ENCODE assay signal across 9 cellular contexts in the genomic region with DNA sequence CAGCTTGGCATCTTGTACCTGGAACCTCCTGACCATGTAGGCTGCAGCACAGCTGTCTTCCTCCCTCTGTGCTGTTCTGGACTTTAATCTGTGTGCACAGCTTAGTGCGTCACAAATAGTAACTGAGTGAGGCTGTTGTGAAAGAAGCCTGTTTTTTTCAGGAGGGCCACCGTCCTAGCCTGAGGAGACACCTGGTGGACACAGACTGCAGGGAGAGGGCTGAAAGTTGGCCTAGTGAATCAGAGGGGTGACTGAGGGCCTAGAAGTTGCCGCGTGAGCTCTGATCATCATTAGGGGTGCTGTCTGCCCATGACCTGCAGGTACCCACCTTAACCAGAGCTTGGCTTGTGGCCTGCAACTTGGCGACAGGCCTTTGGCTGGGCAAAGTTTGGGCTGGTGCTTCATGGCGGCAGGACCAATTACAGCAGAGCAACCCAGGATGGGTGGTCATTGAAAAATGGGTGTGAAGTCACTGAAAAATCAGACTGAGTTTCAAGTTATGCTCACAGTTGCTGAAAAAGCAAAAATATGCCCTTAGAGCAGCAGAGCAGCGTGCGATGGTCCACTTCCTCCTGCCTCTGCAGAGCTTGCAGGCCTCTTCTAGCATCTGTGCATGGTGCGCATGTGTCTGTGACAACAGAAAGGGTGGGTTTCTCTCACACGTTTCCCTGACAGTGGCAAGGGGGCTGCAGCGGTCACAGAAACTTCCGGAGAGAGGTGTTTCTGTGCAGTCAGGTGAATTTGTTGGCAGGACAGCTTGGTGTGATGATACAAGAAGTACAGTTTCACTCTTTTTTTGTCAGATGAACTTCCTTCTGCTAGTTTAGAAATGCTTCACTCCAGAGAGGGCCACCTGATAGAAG. TPM values are rescaled to one million over a fixed set of nuclear protein-coding genes. Genes with fewer than 3 reads are reported as not detected.
DNase-seq lines count a peak whose midpoint lies in the region; ATAC-seq and TF ChIP-seq lines count a peak whose summit lies in the region.
"Had no signal": no experiment of that assay in that cellular context is flagged by ENCODE, and none has a peak within 500 bp of the region (broad histone marks: within the 10 kb centered on the region; RNA-seq: fewer than 3 reads in every experiment).

No MANE protein-coding gene starts in this region.

- peaks cover 7% of the 10 kb centered on the region for H3K4me1 ChIP-seq in colonic mucosa

- intact Hi-C loops in colonic mucosa (cut with DNase I) = no loop called here
- intact Hi-C loops in dorsolateral prefrontal cortex (cut with DNase I) = no loop called here

- in situ Hi-C loops in SK-MEL-5 (cut with HindIII; ENCODE audit: low pct_unique_long_range_greater_than_20kb, low sequenced_read_pairs) = loop anchor here (10.0 to 25.0 kb wide), 2 partner anchors 58 to 261 kb away; no protein-coding TSS in a partner anchor

- H3K9me3 ChIP-seq in colonic mucosa = no peaks in the 10 kb centered on the region

- H3K27me3 ChIP-seq in colonic mucosa = peaks cover 24% of the 10 kb centered on the region
- peaks cover 0 to 35% (median 21%) of the 10 kb centered on the region in 45 donors for H3K27me3 ChIP-seq in dorsolateral prefrontal cortex

- no peaks in the 10 kb centered on the region for H3K36me3 ChIP-seq in colonic mucosa

- H3K4me3 ChIP-seq in colonic mucosa (no peak overlapping the region), dorsolateral prefrontal cortex (no peak overlapping the region)

- peak; percentile 56 for ATAC-seq in GM18907 (IDR thresholded peaks at IDR 0.05; ENCODE audit: unreplicated experiment)
- peak; percentile 81 for ATAC-seq in HG02763 (IDR thresholded peaks at IDR 0.05; ENCODE audit: unreplicated experiment)

- peak overlapping the region in 1 of 2 donors; percentile 35 for H3K9ac ChIP-seq in colonic mucosa (ENCODE audit: low read depth in 2 of 2, low read length in 2 of 2)

- TF ChIP-seq CTCF in colonic mucosa (IDR thresholded peaks at IDR 0.05) (no peak), dorsolateral prefrontal cortex (IDR thresholded peaks at IDR 0.05 in 54 of 56, conservative IDR thresholded peaks at IDR 0.05 in 2 of 56; ENCODE audit: low read depth in 1 of 56, partially characterized antibody in 56 of 56) (peak in 5 of 56 donors; percentile 7 to 16 (median 12))

- H3K27ac ChIP-seq in colonic mucosa (no peak overlapping the region), dorsolateral prefrontal cortex (peak overlapping the region in 4 of 59 donors; percentile 7 to 59 (median 28))

- DNase-seq in SK-MEL-5 (ENCODE audit: low read depth, low spot score) (peak; percentile 30), retina (peak; percentile 1), colonic mucosa (no peak), SIG-M5 (lab: John Stamatoyannopoulos, UW) (no peak), NCI-H1105 treated with DMSO at 0.1 percent for 48 hours (lab: John Stamatoyannopoulos, UW) (no peak), dorsolateral prefrontal cortex (no peak)
- DNase-seq: activated CD8-positive, alpha-beta T cell treated with anti-CD3 and anti-CD28 coated beads, Interleukin-2, amount 10 ng/mL, durations not matched to agents 7 days and 5 days had no signal

RNA-seq across cellular contexts. Expression of a gene that starts 9.6 kb away (rescaled TPM):
- total RNA-seq in SK-MEL-5 (2014; rRNA removed; shearing (Covaris generic)) = 0.71 and 0.75 TPM in 2 replicates
- 0.36 and 0.61 TPM in 2 replicates for polyA plus RNA-seq in SK-MEL-5 (2015; cell fraction: cytosol; rRNA removed)
- polyA plus RNA-seq in SK-MEL-5 (2015; cell fraction: nucleus; rRNA removed) = 1.8 TPM in 2 replicates
- under 1 TPM; 0.05 to 0.11 TPM for total RNA-seq in colonic mucosa
- 10 to 100 TPM in 2 of 120 experiments, 1 to 10 TPM in 117, under 1 TPM in 1; 0.95 to 12.5 (median 4.1) TPM for total RNA-seq in dorsolateral prefrontal cortex
- total RNA-seq: activated CD8-positive, alpha-beta T cell treated with anti-CD3 and anti-CD28 coated beads, Interleukin-2, amount 10 ng/mL, durations not matched to agents 7 days and 5 days had no signal

RNA-seq across cellular contexts. Expression of a gene that starts 25.7 kb away (rescaled TPM):
- total RNA-seq in SK-MEL-5 (2014; rRNA removed; shearing (Covaris generic)) = 68.8 and 69.1 TPM in 2 replicates
- polyA plus RNA-seq in SK-MEL-5 (2015; cell fraction: cytosol; rRNA removed) = 91.1 and 92.0 TPM in 2 replicates
- polyA plus RNA-seq in SK-MEL-5 (2015; cell fraction: nucleus; rRNA removed) = 96.4 and 98.9 TPM in 2 replicates
- total RNA-seq in colonic mucosa (10 to 100 TPM; 21.2 to 21.5 TPM), dorsolateral prefrontal cortex (10 to 100 TPM; 18.3 to 36.0 (median 26.0) TPM)

Comparison
In these comparisons a context has a peak if more than half of its experiments do, and no peak if none do; other contexts are left out.
1. DNase-seq: peak in SK-MEL-5 (single experiment) and retina (single experiment); none in colonic mucosa (single experiment), SIG-M5 (single experiment), NCI-H1105 treated with DMSO at 0.1 percent for 48 hours (single experiment) and dorsolateral prefrontal cortex (0 of 10).